In the genomic region with DNA sequence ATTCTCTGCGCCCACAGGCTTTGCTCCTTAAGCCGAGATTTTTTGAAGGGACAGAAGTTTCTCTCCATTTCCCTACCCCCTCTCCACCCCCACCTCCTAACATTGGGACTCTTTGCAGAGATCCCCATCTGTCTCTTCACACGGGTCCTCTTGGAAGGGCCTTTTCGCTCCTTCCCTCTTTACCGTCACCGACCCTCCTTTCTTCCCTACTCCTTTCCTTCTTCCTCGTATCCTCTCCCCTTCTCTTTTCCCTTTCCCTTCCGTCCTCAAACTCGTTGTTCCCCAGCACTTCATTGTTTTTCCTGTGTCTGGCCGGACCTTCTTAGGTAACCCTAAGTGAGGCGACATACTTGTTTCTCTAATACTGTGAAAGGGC, we compare ENCODE assay signal across 8 cellular contexts. TPM values are rescaled to one million over a fixed set of nuclear protein-coding genes. Genes with fewer than 3 reads are reported as not detected.
A peak's percentile ranks its signal among the peaks of the same experiment; 100 is the strongest.
DNase-seq lines count a peak whose midpoint lies in the region; ATAC-seq and TF ChIP-seq lines count a peak whose summit lies in the region.

No MANE protein-coding gene starts in this region.

- H3K9me2 ChIP-seq in HCT116 (ENCODE audit: insufficient read depth), result no peaks in the 10 kb centered on the region

- peaks cover 63% of the 10 kb centered on the region for H3K79me2 ChIP-seq in HCT116 (ENCODE audit: insufficient read depth, low read length)

- H3K4me1 ChIP-seq in HCT116 (ENCODE audit: control insufficient read depth in 1 of 2, insufficient read depth in 2 of 2, low read length in 2 of 2), result peaks cover 11 to 23% of the 10 kb centered on the region in 2 experiments

- TF ChIP-seq CTCF in HCT116 (IDR thresholded peaks at IDR 0.05 in 2 of 3, conservative IDR thresholded peaks at IDR 0.05 in 1 of 3; ENCODE audit: borderline replicate concordance in 1 of 3, insufficient read depth in 1 of 3, low read depth in 2 of 3, low read length in 2 of 3), result no peak; a peak in 1 of 6 replicates

- RAD21 ChIA-PET in HCT116 (lab: Charles Lee; ENCODE audit: low non-redundant PET in 1 of 2, low total read pairs in 2 of 2, uncharacterized antibody in 2 of 2, unreplicated experiment in 2 of 2), result no interaction called here

- H3K4me3 Mint-ChIP-seq in activated CD4-positive, alpha-beta memory T cell treated with anti-CD3 and anti-CD28 coated beads for 36 hours, result peak overlapping the region; percentile 79
- peak overlapping the region; percentile 88 for H3K4me3 Mint-ChIP-seq in stimulated activated effector memory CD8-positive, alpha-beta T cell treated with anti-CD3 and anti-CD28 coated beads, Interleukin-12 subunit alpha, Interleukin-12 subunit beta, amount 100 ng/mL, for 72 hours

- peak overlapping the region; percentile 87 to 95 for H3K4me3 ChIP-seq in HCT116 (replicated peaks in 1 of 2; ENCODE audit: low read depth in 1 of 2, low read length in 2 of 2)
- H3K4me3 ChIP-seq in iPS-11a (ENCODE audit: low read depth, low read length), result peak overlapping the region; percentile 86

- intact Hi-C loops in HCT116 (cut with micrococcal nuclease), result loop anchor here (5.0 kb wide), 2 partner anchors 110 to 175 kb away; no protein-coding TSS in a partner anchor
- intact Hi-C loops in activated CD4-positive, alpha-beta memory T cell treated with anti-CD3 and anti-CD28 coated beads for 36 hours (cut with micrococcal nuclease), result loop anchor here (10.0 kb wide), 2 partner anchors 528 to 768 kb away; a partner anchor contains a TSS

- DNase-seq in HCT116 (ENCODE audit: low read depth, low spot score) (no peak), NK-92 (lab: John Stamatoyannopoulos, UW; ENCODE audit: unreplicated experiment) (no peak)
- no peak for DNase-seq in activated CD4-positive, alpha-beta memory T cell treated with anti-CD3 and anti-CD28 coated beads for 36 hours
- no peak for DNase-seq in stimulated activated effector memory CD8-positive, alpha-beta T cell treated with anti-CD3 and anti-CD28 coated beads, Interleukin-12 subunit alpha, Interleukin-12 subunit beta, amount 100 ng/mL, for 72 hours (ENCODE audit: low spot score in 2 of 2)
- DNase-seq in effector CD4-positive, alpha-beta T cell, result no peak

- no peak overlapping the region for H2AFZ ChIP-seq in HCT116 (ENCODE audit: low read depth, low read length, poor library complexity, severe bottlenecking)

- no peaks in the 10 kb centered on the region for H3K9me3 Mint-ChIP-seq in activated CD4-positive, alpha-beta memory T cell treated with anti-CD3 and anti-CD28 coated beads for 36 hours
- no peaks in the 10 kb centered on the region for H3K9me3 Mint-ChIP-seq in stimulated activated effector memory CD8-positive, alpha-beta T cell treated with anti-CD3 and anti-CD28 coated beads, Interleukin-12 subunit alpha, Interleukin-12 subunit beta, amount 100 ng/mL, for 72 hours

- peak overlapping the region; percentile 83 for H3K27ac ChIP-seq in HCT116 (ENCODE audit: low read depth, low read length)

- no peaks in the 10 kb centered on the region for H3K9me3 ChIP-seq in HCT116 (ENCODE audit: control insufficient read depth in 1 of 2, insufficient read depth in 1 of 2, low read depth in 1 of 2, low read length in 2 of 2)

- no peak for TF ChIP-seq RAD21 in HCT116 (IDR thresholded peaks at IDR 0.05; ENCODE audit: low read depth)

- peak overlapping the region; percentile 65 for H3K9ac ChIP-seq in HCT116 (ENCODE audit: low read length)

- peak overlapping the region; percentile 88 for H3K27ac Mint-ChIP-seq in activated CD4-positive, alpha-beta memory T cell treated with anti-CD3 and anti-CD28 coated beads for 36 hours
- H3K27ac Mint-ChIP-seq in stimulated activated effector memory CD8-positive, alpha-beta T cell treated with anti-CD3 and anti-CD28 coated beads, Interleukin-12 subunit alpha, Interleukin-12 subunit beta, amount 100 ng/mL, for 72 hours, result peak overlapping the region; percentile 76

- H4K20me1 ChIP-seq in HCT116 (ENCODE audit: insufficient read depth), result no peaks in the 10 kb centered on the region

- peaks cover 12% of the 10 kb centered on the region for H3K36me3 Mint-ChIP-seq in activated CD4-positive, alpha-beta memory T cell treated with anti-CD3 and anti-CD28 coated beads for 36 hours
- peaks cover 36% of the 10 kb centered on the region for H3K36me3 Mint-ChIP-seq in stimulated activated effector memory CD8-positive, alpha-beta T cell treated with anti-CD3 and anti-CD28 coated beads, Interleukin-12 subunit alpha, Interleukin-12 subunit beta, amount 100 ng/mL, for 72 hours

- CTCF ChIA-PET in HCT116 (lab: Charles Lee), result no interaction called here
- CTCF ChIA-PET in activated CD4-positive, alpha-beta memory T cell treated with anti-CD3 and anti-CD28 coated beads for 36 hours (lab: Charles Lee), result interaction anchor here (1.0 to 2.4 kb wide), 5 partner anchors 11 to 173 kb away, joined by 3 to 13 read pairs (median 10); no protein-coding TSS in a partner anchor

- TF ChIP-seq POLR2A in HCT116 (IDR thresholded peaks at IDR 0.05; ENCODE audit: borderline replicate concordance, extremely low read depth, insufficient read depth, insufficient read length), result no peak

- H3K4me2 ChIP-seq in HCT116 (ENCODE audit: low read length), result peak overlapping the region; percentile 84

- peaks cover 66% of the 10 kb centered on the region for H3K4me1 Mint-ChIP-seq in activated CD4-positive, alpha-beta memory T cell treated with anti-CD3 and anti-CD28 coated beads for 36 hours (ENCODE audit: low read depth)
- H3K4me1 Mint-ChIP-seq in stimulated activated effector memory CD8-positive, alpha-beta T cell treated with anti-CD3 and anti-CD28 coated beads, Interleukin-12 subunit alpha, Interleukin-12 subunit beta, amount 100 ng/mL, for 72 hours, result peaks cover 54% of the 10 kb centered on the region

- no TSS peak for BruUV-seq in HCT116 (replicated peaks; lab: Mats Ljungman, UMichigan)

- POLR2A ChIA-PET in HCT116 (lab: Charles Lee), result no interaction called here
- POLR2A ChIA-PET in activated CD4-positive, alpha-beta memory T cell treated with anti-CD3 and anti-CD28 coated beads for 36 hours (lab: Charles Lee), result interaction anchor here (0.9 kb wide), 2 partner anchors 173 to 322 kb away, joined by 3 read pairs; a partner anchor contains a TSS

- H3K27me3 Mint-ChIP-seq in activated CD4-positive, alpha-beta memory T cell treated with anti-CD3 and anti-CD28 coated beads for 36 hours, result no peaks in the 10 kb centered on the region

- H3K27me3 ChIP-seq in HCT116 (ENCODE audit: insufficient read depth, low read length), result no peaks in the 10 kb centered on the region

- ATAC-seq in HCT116, result peak; percentile 4; the same call in 1 of the 2 replicates
- ATAC-seq in stimulated activated effector memory CD8-positive, alpha-beta T cell treated with anti-CD3 and anti-CD28 coated beads, Interleukin-12 subunit alpha, Interleukin-12 subunit beta, amount 100 ng/mL, for 72 hours, result no peak
- ATAC-seq in GM19328 (IDR thresholded peaks at IDR 0.05; ENCODE audit: unreplicated experiment), result no peak
- no peak for ATAC-seq in GM19395 (IDR thresholded peaks at IDR 0.05; ENCODE audit: unreplicated experiment)

- peaks cover 5 to 19% of the 10 kb centered on the region in 2 experiments; a peak in 3 of 4 replicates for H3K36me3 ChIP-seq in HCT116 (ENCODE audit: control insufficient read depth in 1 of 2, insufficient read depth in 2 of 2, low read length in 2 of 2)

TF ChIP-seq in HCT116, 20 proteins besides CTCF, POLR2A, EP300 and RAD21 (continues in another document):
- TF ChIP-seq, protein P1, sequence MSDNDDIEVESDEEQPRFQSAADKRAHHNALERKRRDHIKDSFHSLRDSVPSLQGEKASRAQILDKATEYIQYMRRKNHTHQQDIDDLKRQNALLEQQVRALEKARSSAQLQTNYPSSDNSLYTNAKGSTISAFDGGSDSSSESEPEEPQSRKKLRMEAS (IDR thresholded peaks at IDR 0.05), result no peak
- TF ChIP-seq, protein P2, sequence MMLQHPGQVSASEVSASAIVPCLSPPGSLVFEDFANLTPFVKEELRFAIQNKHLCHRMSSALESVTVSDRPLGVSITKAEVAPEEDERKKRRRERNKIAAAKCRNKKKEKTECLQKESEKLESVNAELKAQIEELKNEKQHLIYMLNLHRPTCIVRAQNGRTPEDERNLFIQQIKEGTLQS (IDR thresholded peaks at IDR 0.05), result no peak
- TF ChIP-seq YY1 (IDR thresholded peaks at IDR 0.05; ENCODE audit: extremely low read depth, insufficient replicate concordance, low read depth, low read length) (no peak), FOSL1 (IDR thresholded peaks at IDR 0.05; ENCODE audit: low read depth) (no peak), ZNF274 (IDR thresholded peaks at IDR 0.05; ENCODE audit: low read depth, low read length) (no peak), EZH2 (IDR thresholded peaks at IDR 0.05) (no peak), JUND (IDR thresholded peaks at IDR 0.05) (no peak), CEBPB (IDR thresholded peaks at IDR 0.05; ENCODE audit: low read depth) (no peak)
- TF ChIP-seq, protein P3, sequence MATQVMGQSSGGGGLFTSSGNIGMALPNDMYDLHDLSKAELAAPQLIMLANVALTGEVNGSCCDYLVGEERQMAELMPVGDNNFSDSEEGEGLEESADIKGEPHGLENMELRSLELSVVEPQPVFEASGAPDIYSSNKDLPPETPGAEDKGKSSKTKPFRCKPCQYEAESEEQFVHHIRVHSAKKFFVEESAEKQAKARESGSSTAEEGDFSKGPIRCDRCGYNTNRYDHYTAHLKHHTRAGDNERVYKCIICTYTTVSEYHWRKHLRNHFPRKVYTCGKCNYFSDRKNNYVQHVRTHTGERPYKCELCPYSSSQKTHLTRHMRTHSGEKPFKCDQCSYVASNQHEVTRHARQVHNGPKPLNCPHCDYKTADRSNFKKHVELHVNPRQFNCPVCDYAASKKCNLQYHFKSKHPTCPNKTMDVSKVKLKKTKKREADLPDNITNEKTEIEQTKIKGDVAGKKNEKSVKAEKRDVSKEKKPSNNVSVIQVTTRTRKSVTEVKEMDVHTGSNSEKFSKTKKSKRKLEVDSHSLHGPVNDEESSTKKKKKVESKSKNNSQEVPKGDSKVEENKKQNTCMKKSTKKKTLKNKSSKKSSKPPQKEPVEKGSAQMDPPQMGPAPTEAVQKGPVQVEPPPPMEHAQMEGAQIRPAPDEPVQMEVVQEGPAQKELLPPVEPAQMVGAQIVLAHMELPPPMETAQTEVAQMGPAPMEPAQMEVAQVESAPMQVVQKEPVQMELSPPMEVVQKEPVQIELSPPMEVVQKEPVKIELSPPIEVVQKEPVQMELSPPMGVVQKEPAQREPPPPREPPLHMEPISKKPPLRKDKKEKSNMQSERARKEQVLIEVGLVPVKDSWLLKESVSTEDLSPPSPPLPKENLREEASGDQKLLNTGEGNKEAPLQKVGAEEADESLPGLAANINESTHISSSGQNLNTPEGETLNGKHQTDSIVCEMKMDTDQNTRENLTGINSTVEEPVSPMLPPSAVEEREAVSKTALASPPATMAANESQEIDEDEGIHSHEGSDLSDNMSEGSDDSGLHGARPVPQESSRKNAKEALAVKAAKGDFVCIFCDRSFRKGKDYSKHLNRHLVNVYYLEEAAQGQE (IDR thresholded peaks at IDR 0.05; ENCODE audit: low read depth), result no peak

RNA-seq across cellular contexts. Expression of a gene that starts 0.7 kb away (rescaled TPM):
- 52.9 TPM for total RNA-seq in HCT116 (2021; ENCODE audit: unreplicated experiment)
- polyA plus RNA-seq in HCT116 (2012), result 30.9 and 37.5 TPM in 2 replicates
- total RNA-seq in activated CD4-positive, alpha-beta memory T cell treated with anti-CD3 and anti-CD28 coated beads for 36 hours, result 10 to 100 TPM; 47.1 to 50.6 TPM

RNA-seq across cellular contexts. Expression of a gene that starts 5.8 kb away (rescaled TPM):
- 26.6 TPM for total RNA-seq in HCT116 (2021; ENCODE audit: unreplicated experiment)
- 20.2 and 26.9 TPM in 2 replicates for polyA plus RNA-seq in HCT116 (2012)
- total RNA-seq in activated CD4-positive, alpha-beta memory T cell treated with anti-CD3 and anti-CD28 coated beads for 36 hours, result 10 to 100 TPM; 29.5 to 31.1 TPM
